In the genomic region with DNA sequence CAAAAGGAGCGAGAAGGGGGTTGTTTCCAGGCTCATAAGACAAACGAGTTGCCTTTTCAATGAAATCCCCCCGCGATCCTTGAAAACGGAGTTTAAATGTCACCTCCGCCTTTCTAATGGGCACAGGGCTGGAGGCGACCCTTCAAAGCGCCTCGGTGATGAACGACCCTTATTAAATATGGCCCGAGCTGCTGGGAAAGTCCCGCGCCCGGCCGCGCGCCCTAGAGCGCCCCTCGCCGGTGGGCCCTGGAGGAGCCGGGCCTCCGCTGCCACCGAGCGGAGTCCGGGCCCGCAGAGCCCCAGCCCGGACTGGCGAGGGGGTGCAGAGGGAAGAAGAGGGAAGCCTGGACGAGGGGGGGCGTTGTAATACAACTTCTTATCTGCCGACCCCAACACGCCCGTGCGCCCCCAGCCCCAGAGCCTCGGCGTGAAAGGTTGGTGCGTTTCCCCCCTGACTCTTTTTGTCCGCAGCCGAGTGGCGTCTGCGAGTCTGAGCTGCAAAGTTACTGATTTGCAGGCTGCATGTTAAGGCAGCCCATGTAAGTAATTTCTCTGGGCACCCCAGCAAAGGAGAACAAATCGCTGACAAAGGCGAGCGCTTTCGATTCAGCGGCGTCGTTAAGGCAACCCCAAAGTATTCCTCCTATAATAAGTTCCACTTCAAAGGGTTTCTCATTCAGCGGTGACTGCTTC, we compare ENCODE assay signal across 1 cellular context.
TF ChIP-seq lines count a peak whose summit lies in the region.

No MANE protein-coding gene starts in this region.

TF ChIP-seq in IMR-90, 13 proteins besides CTCF, POLR2A, EP300 and RAD21:
- TF ChIP-seq CEBPB (IDR thresholded peaks at IDR 0.05; ENCODE audit: low read depth, low read length) (no peak), MAZ (IDR thresholded peaks at IDR 0.05; ENCODE audit: borderline replicate concordance, low read depth, low read length) (no peak)
TF ChIP-seq in IMR-90: peak in this region for 0.
